Comparison of ENCODE assay signal across 18 cellular contexts in genomic region chr10:67977246-67977645, GRCh38.
"Had no signal": no experiment of that assay in that cellular context is flagged by ENCODE, and none has a peak within 500 bp of the region (broad histone marks: within the 10 kb centered on the region; RNA-seq: fewer than 3 reads in every experiment).

No MANE protein-coding gene starts in this region.

- DNase-seq: activated CD4-positive, alpha-beta T cell treated with anti-CD3 and anti-CD28 coated beads, Interleukin-2, amount 10 ng/mL, durations not matched to agents 24 days and 14 days; activated CD8-positive, alpha-beta memory T cell treated with anti-CD3 and anti-CD28 coated beads, Interleukin-2, amount 50 U/mL, for 4 hours; activated CD8-positive, alpha-beta T cell treated with anti-CD3 and anti-CD28 coated beads for 36 hours; activated naive CD4-positive, alpha-beta T cell treated with anti-CD3 and anti-CD28 coated beads for 36 hours; activated T-cell treated with anti-CD3 and anti-CD28 coated beads, Interleukin-2, amount 50 U/mL, for 4 hours; cerebellar nuclear complex; cortex of kidney; stimulated activated CD4-positive, alpha-beta T cell treated with anti-CD3 and anti-CD28 coated beads, Interleukin-2, amount 100 ng/mL, for 24 hours; T1000; uterus had no signal

- H3K27me3 Mint-ChIP-seq: activated CD4-positive, alpha-beta T cell treated with anti-CD3 and anti-CD28 coated beads, Interleukin-2, amount 10 ng/mL, durations not matched to agents 24 days and 14 days; activated CD8-positive, alpha-beta T cell treated with anti-CD3 and anti-CD28 coated beads for 36 hours; natural killer cell treated with Interleukin-12 subunit alpha and Interleukin-12 subunit beta and Interleukin-15 and Interleukin-18, amount 100 ng/mL, for 72 hours; stimulated activated naive CD8-positive, alpha-beta T cell treated with anti-CD3 and anti-CD28 coated beads, Interleukin-15, Interleukin-2, amounts not matched to agents 100 ng/mL and 50 ng/mL, for 24 hours had no signal

- H3K4me3 ChIP-seq: ascending aorta, gastrocnemius medialis, heart left ventricle, lung, tibial nerve, uterus had no signal

- H3K4me1 ChIP-seq: ascending aorta, uterus had no signal

- H3K4me3 Mint-ChIP-seq: activated CD4-positive, alpha-beta T cell treated with anti-CD3 and anti-CD28 coated beads, Interleukin-2, amount 10 ng/mL, durations not matched to agents 24 days and 14 days; activated CD8-positive, alpha-beta T cell treated with anti-CD3 and anti-CD28 coated beads for 36 hours; activated naive CD4-positive, alpha-beta T cell treated with anti-CD3 and anti-CD28 coated beads for 36 hours; activated T-cell treated with anti-CD3 and anti-CD28 coated beads, Interleukin-2, amount 50 U/mL, for 4 hours; natural killer cell treated with Interleukin-12 subunit alpha and Interleukin-12 subunit beta and Interleukin-15 and Interleukin-18, amount 100 ng/mL, for 72 hours; stimulated activated naive CD8-positive, alpha-beta T cell treated with anti-CD3 and anti-CD28 coated beads, Interleukin-15, Interleukin-2, amounts not matched to agents 100 ng/mL and 50 ng/mL, for 24 hours had no signal

- H3K36me3 ChIP-seq: uterus had no signal

- FAIRE-seq: endometrium had no signal

- ATAC-seq: activated CD8-positive, alpha-beta T cell treated with anti-CD3 and anti-CD28 coated beads for 36 hours; activated T-cell treated with anti-CD3 and anti-CD28 coated beads, Interleukin-2, amount 50 U/mL, for 4 hours; natural killer cell treated with Interleukin-12 subunit alpha and Interleukin-12 subunit beta and Interleukin-15 and Interleukin-18, amount 100 ng/mL, for 72 hours had no signal

- H3K9me3 Mint-ChIP-seq: activated CD4-positive, alpha-beta T cell treated with anti-CD3 and anti-CD28 coated beads, Interleukin-2, amount 10 ng/mL, durations not matched to agents 24 days and 14 days; natural killer cell treated with Interleukin-12 subunit alpha and Interleukin-12 subunit beta and Interleukin-15 and Interleukin-18, amount 100 ng/mL, for 72 hours had no signal

- H3K27ac Mint-ChIP-seq: activated CD4-positive, alpha-beta T cell treated with anti-CD3 and anti-CD28 coated beads, Interleukin-2, amount 10 ng/mL, durations not matched to agents 24 days and 14 days; activated CD8-positive, alpha-beta T cell treated with anti-CD3 and anti-CD28 coated beads for 36 hours; activated naive CD4-positive, alpha-beta T cell treated with anti-CD3 and anti-CD28 coated beads for 36 hours; natural killer cell treated with Interleukin-12 subunit alpha and Interleukin-12 subunit beta and Interleukin-15 and Interleukin-18, amount 100 ng/mL, for 72 hours; stimulated activated naive CD8-positive, alpha-beta T cell treated with anti-CD3 and anti-CD28 coated beads, Interleukin-15, Interleukin-2, amounts not matched to agents 100 ng/mL and 50 ng/mL, for 24 hours had no signal

- H3K9me3 ChIP-seq: ascending aorta, gastrocnemius medialis, tibial nerve, uterus had no signal

- H3K27ac ChIP-seq: ascending aorta, tibial nerve, uterus had no signal

- H3K27me3 ChIP-seq: ascending aorta, gastrocnemius medialis, heart left ventricle, tibial nerve, uterus had no signal
